ENCODE assay signal across 26 cellular contexts in genomic region chr10:15216700-15217099, GRCh38.
"Had no signal": no experiment of that assay in that cellular context is flagged by ENCODE, and none has a peak within 500 bp of the region (broad histone marks: within the 10 kb centered on the region; RNA-seq: fewer than 3 reads in every experiment).

No MANE protein-coding gene starts in this region.

- ATAC-seq: HepG2, Panc1, PC-3, Right ventricle myocardium inferior, SK-N-SH treated with all-trans-retinoic acid at 6 μM for 48 hours had no signal

- FAIRE-seq: HepG2 had no signal

- DNase-seq: IMR-90; Karpas-422; KG1; MG63; NCI-H1092; NCI-H1105 treated with DMSO at 0.1 percent for 48 hours; NCI-H1417 treated with DMSO at 0.1 percent for 48 hours; NCI-H146; NCI-H1694 treated with DMSO at 0.1 percent for 48 hours; NCI-H1930; NCI-H2081; NCI-H2107; NCI-H226; NCI-H446; NCI-H510A; NCI-H524 treated with DMSO at 0.1 percent for 48 hours; NCI-H69; NCI-H774; NK-92 treated with Interleukin-12 subunit alpha and Interleukin-12 subunit beta, amount 100 ng/mL, for 24 hours; PC-3; SHP77 treated with DMSO at 0.1 percent for 48 hours; SJCRH30 had no signal

- H3K27ac ChIP-seq: SJCRH30 had no signal

- H3K36me3 ChIP-seq: SJCRH30 had no signal

- H3K27me3 ChIP-seq: MG63, SJCRH30 had no signal

- H3K9me3 ChIP-seq: MG63, SJCRH30 had no signal

- H3K4me3 ChIP-seq: MG63, SJCRH30 had no signal
